Comparison of ENCODE assay signal across 39 cellular contexts in genomic region chr1:29861446-29861845, GRCh38.
"Had no signal": no experiment of that assay in that cellular context is flagged by ENCODE, and none has a peak within 500 bp of the region (broad histone marks: within the 10 kb centered on the region; RNA-seq: fewer than 3 reads in every experiment).

No MANE protein-coding gene starts in this region.

- ATAC-seq: activated naive CD4-positive, alpha-beta T cell treated with anti-CD3 and anti-CD28 coated beads, Interleukin-2, amount 50 U/mL, for 72 hours; activated naive CD8-positive, alpha-beta T cell treated with anti-CD3 and anti-CD28 coated beads, Interleukin-2, amount 50 U/mL, for 24 hours; activated T-cell treated with anti-CD3 and anti-CD28 coated beads, Interleukin-2, amount 50 U/mL, for 4 hours; activated T-cell treated with anti-CD3 and anti-CD28 coated beads, Interleukin-2, amount 50 U/mL, for 72 hours; activated T-helper 17 cell treated with anti-CD3 and anti-CD28 coated beads, Interleukin-2, amount 50 U/mL, for 72 hours; body of pancreas had no signal

- H3K36me3 Mint-ChIP-seq: activated naive CD4-positive, alpha-beta T cell treated with anti-CD3 and anti-CD28 coated beads, Interleukin-2, amount 10 ng/mL, durations not matched to agents 7 days and 5 days; activated naive CD8-positive, alpha-beta T cell; activated naive CD8-positive, alpha-beta T cell treated with anti-CD3 and anti-CD28 coated beads, Interleukin-2, amount 10 ng/mL, durations not matched to agents 7 days and 5 days; brain had no signal

- H3K27ac Mint-ChIP-seq: activated naive CD4-positive, alpha-beta T cell treated with anti-CD3 and anti-CD28 coated beads for 36 hours; activated naive CD4-positive, alpha-beta T cell treated with anti-CD3 and anti-CD28 coated beads, Interleukin-2, amount 10 ng/mL, durations not matched to agents 7 days and 5 days; activated naive CD4-positive, alpha-beta T cell treated with anti-CD3 and anti-CD28 coated beads, Interleukin-2, amount 50 U/mL, for 24 hours; activated naive CD4-positive, alpha-beta T cell treated with anti-CD3 and anti-CD28 coated beads, Interleukin-2, amount 50 U/mL, for 72 hours; activated naive CD8-positive, alpha-beta T cell; activated naive CD8-positive, alpha-beta T cell treated with anti-CD3 and anti-CD28 coated beads for 36 hours; activated naive CD8-positive, alpha-beta T cell treated with anti-CD3 and anti-CD28 coated beads, Interleukin-2, amount 10 ng/mL, durations not matched to agents 7 days and 5 days; activated naive CD8-positive, alpha-beta T cell treated with anti-CD3 and anti-CD28 coated beads, Interleukin-2, amount 50 U/mL, for 24 hours; activated T-cell treated with anti-CD3 and anti-CD28 coated beads, Interleukin-2, amount 50 U/mL, for 24 hours; activated T-cell treated with anti-CD3 and anti-CD28 coated beads, Interleukin-2, amount 50 U/mL, for 72 hours; activated T-helper 1 cell treated with anti-CD3 and anti-CD28 coated beads, Interleukin-12 subunit alpha, Interleukin-12 subunit beta, Interleukin-2, Interleukin-4 antibody, amounts not matched to agents 30 ng/mL and 10 ng/mL and 1 ng/mL, durations not matched to agents 14 hours and 24 hours and 36 hours; activated T-helper 17 cell treated with anti-CD3 and anti-CD28 coated beads, Interleukin-2, amount 50 U/mL, for 72 hours; activated T-helper 2 cell treated with anti-CD3 and anti-CD28 coated beads, Interferon-gamma antibody, Interleukin-2, Interleukin-4, amounts not matched to agents 10 μg/mL and 5 μg/mL and 100 μg/mL, durations not matched to agents 14 hours and 24 hours and 36 hours; brain had no signal

- H3K4me1 ChIP-seq: adrenal gland, ascending aorta, body of pancreas, breast epithelium had no signal

- H3K36me3 ChIP-seq: adrenal gland, ascending aorta, brain microvascular endothelial cell, breast epithelium, cardiac muscle cell had no signal

- DNase-seq: activated effector memory CD4-positive, alpha-beta T cell treated with anti-CD3 and anti-CD28 coated beads, Interleukin-2, amount 50 U/mL, for 16 hours; activated effector memory CD4-positive, alpha-beta T cell treated with Interleukin-2 at 50 U/mL for 16 hours; activated gamma-delta T cell; activated gamma-delta T cell treated with Interleukin-2 at 50 U/mL for 16 hours; activated naive CD4-positive, alpha-beta T cell; activated naive CD4-positive, alpha-beta T cell treated with anti-CD3 and anti-CD28 coated beads for 36 hours; activated naive CD4-positive, alpha-beta T cell treated with anti-CD3 and anti-CD28 coated beads, Interleukin-2, amount 10 ng/mL, durations not matched to agents 7 days and 5 days; activated naive CD4-positive, alpha-beta T cell treated with anti-CD3 and anti-CD28 coated beads, Interleukin-2, amount 50 U/mL, for 16 hours; activated naive CD4-positive, alpha-beta T cell treated with Interleukin-2 at 50 U/mL for 16 hours; activated naive CD8-positive, alpha-beta T cell treated with anti-CD3 and anti-CD28 coated beads for 36 hours; activated naive CD8-positive, alpha-beta T cell treated with anti-CD3 and anti-CD28 coated beads, Interleukin-2, amount 10 ng/mL, durations not matched to agents 7 days and 5 days; activated naive CD8-positive, alpha-beta T cell treated with anti-CD3 and anti-CD28 coated beads, Interleukin-2, amount 50 U/mL, for 24 hours; activated T-cell treated with anti-CD3 and anti-CD28 coated beads for 4 hours; activated T-cell treated with anti-CD3 and anti-CD28 coated beads, Interleukin-2, amount 50 U/mL, for 1 hour; activated T-cell treated with anti-CD3 and anti-CD28 coated beads, Interleukin-2, amount 50 U/mL, for 24 hours; activated T-cell treated with anti-CD3 and anti-CD28 coated beads, Interleukin-2, amount 50 U/mL, for 4 hours; activated T-cell treated with anti-CD3 and anti-CD28 coated beads, Interleukin-2, amount 50 U/mL, for 48 hours; activated T-cell treated with anti-CD3 and anti-CD28 coated beads, Interleukin-2, amount 50 U/mL, for 72 hours; adrenal gland; amniotic stem cell; amygdala; anterior cingulate cortex; aorta; body of pancreas; brain microvascular endothelial cell; caudate nucleus; central memory CD4-positive, alpha-beta T cell; cerebellar nuclear complex had no signal

- H3K27ac ChIP-seq: adrenal gland, ascending aorta, body of pancreas, brain microvascular endothelial cell, breast epithelium, cardiac muscle cell had no signal

- H3K4me3 ChIP-seq: adrenal gland, ascending aorta, body of pancreas, breast epithelium, cardiac muscle cell had no signal

- H3K27me3 ChIP-seq: adrenal gland, ascending aorta, body of pancreas, brain microvascular endothelial cell, cardiac muscle cell had no signal

- H3K9me3 ChIP-seq: adrenal gland, ascending aorta, body of pancreas had no signal

- H3K4me1 Mint-ChIP-seq: activated naive CD4-positive, alpha-beta T cell treated with anti-CD3 and anti-CD28 coated beads, Interleukin-2, amount 10 ng/mL, durations not matched to agents 7 days and 5 days; activated naive CD4-positive, alpha-beta T cell treated with anti-CD3 and anti-CD28 coated beads, Interleukin-2, amount 50 U/mL, for 24 hours; activated naive CD8-positive, alpha-beta T cell treated with anti-CD3 and anti-CD28 coated beads for 36 hours; activated naive CD8-positive, alpha-beta T cell treated with anti-CD3 and anti-CD28 coated beads, Interleukin-2, amount 10 ng/mL, durations not matched to agents 7 days and 5 days; activated naive CD8-positive, alpha-beta T cell treated with anti-CD3 and anti-CD28 coated beads, Interleukin-2, amount 50 U/mL, for 24 hours; activated T-helper 17 cell treated with anti-CD3 and anti-CD28 coated beads, Interleukin-2, amount 50 U/mL, for 72 hours; central memory CD8-positive, alpha-beta T cell had no signal

- H3K4me3 Mint-ChIP-seq: activated naive CD4-positive, alpha-beta T cell treated with anti-CD3 and anti-CD28 coated beads for 36 hours; activated naive CD4-positive, alpha-beta T cell treated with anti-CD3 and anti-CD28 coated beads, Interleukin-2, amount 10 ng/mL, durations not matched to agents 7 days and 5 days; activated naive CD4-positive, alpha-beta T cell treated with anti-CD3 and anti-CD28 coated beads, Interleukin-2, amount 50 U/mL, for 24 hours; activated naive CD8-positive, alpha-beta T cell; activated naive CD8-positive, alpha-beta T cell treated with anti-CD3 and anti-CD28 coated beads for 36 hours; activated naive CD8-positive, alpha-beta T cell treated with anti-CD3 and anti-CD28 coated beads, Interleukin-2, amount 10 ng/mL, durations not matched to agents 7 days and 5 days; activated naive CD8-positive, alpha-beta T cell treated with anti-CD3 and anti-CD28 coated beads, Interleukin-2, amount 50 U/mL, for 24 hours; activated T-cell treated with anti-CD3 and anti-CD28 coated beads, Interleukin-2, amount 50 U/mL, for 24 hours; activated T-cell treated with anti-CD3 and anti-CD28 coated beads, Interleukin-2, amount 50 U/mL, for 4 hours; activated T-cell treated with anti-CD3 and anti-CD28 coated beads, Interleukin-2, amount 50 U/mL, for 72 hours; activated T-helper 1 cell treated with anti-CD3 and anti-CD28 coated beads, Interleukin-12 subunit alpha, Interleukin-12 subunit beta, Interleukin-2, Interleukin-4 antibody, amounts not matched to agents 30 ng/mL and 10 ng/mL and 1 ng/mL, durations not matched to agents 14 hours and 24 hours and 36 hours; activated T-helper 17 cell treated with anti-CD3 and anti-CD28 coated beads, Interleukin-2, amount 50 U/mL, for 72 hours; brain; central memory CD8-positive, alpha-beta T cell had no signal
